21 cellular contexts compared by ENCODE assay signal in genomic region chr6:64415936-64416335, GRCh38.
A peak's percentile ranks its signal among the peaks of the same experiment; 100 is the strongest.
DNase-seq lines count a peak whose midpoint lies in the region; ATAC-seq and TF ChIP-seq lines count a peak whose summit lies in the region.
"Had no signal": no experiment of that assay in that cellular context is flagged by ENCODE, and none has a peak within 500 bp of the region (broad histone marks: within the 10 kb centered on the region; RNA-seq: fewer than 3 reads in every experiment).

No MANE protein-coding gene starts in this region.

- intact Hi-C loops in left lung (cut with DNase I): no loop called here

- H3K27ac Mint-ChIP-seq in activated CD4-positive, alpha-beta T cell treated with anti-CD3 and anti-CD28 coated beads, Interleukin-2, amount 10 ng/mL, durations not matched to agents 7 days and 5 days: no peak overlapping the region
- H3K27ac Mint-ChIP-seq: HFFc6 had no signal

- no peaks in the 10 kb centered on the region for H3K27me3 Mint-ChIP-seq in activated CD4-positive, alpha-beta T cell treated with anti-CD3 and anti-CD28 coated beads, Interleukin-2, amount 10 ng/mL, durations not matched to agents 7 days and 5 days

- H3K4me3 ChIP-seq in SK-N-MC (peak overlapping the region; percentile 21; the same call in 1 of the 2 replicates), skeletal muscle cell (ENCODE audit: low read depth, low read length) (no peak overlapping the region), left lung (no peak overlapping the region)

- POLR2A ChIA-PET in activated CD4-positive, alpha-beta T cell treated with anti-CD3 and anti-CD28 coated beads, Interleukin-2, amount 10 ng/mL, durations not matched to agents 7 days and 5 days (lab: Charles Lee): no interaction called here

- DNase-seq in SK-N-MC (ENCODE audit: low read depth, low spot score) (no peak), fibroblast of gingiva (ENCODE audit: low read depth) (peak; percentile 73), left kidney (ENCODE audit: low read depth, low spot score) (peak; percentile 3), skeletal muscle cell (ENCODE audit: low read depth) (peak; percentile 47), left lung (no peak)
- DNase-seq in activated CD4-positive, alpha-beta T cell treated with anti-CD3 and anti-CD28 coated beads, Interleukin-2, amount 10 ng/mL, durations not matched to agents 7 days and 5 days: no peak
- no peak for DNase-seq in activated CD8-positive, alpha-beta memory T cell treated with anti-CD3 and anti-CD28 coated beads, Interleukin-2, amount 50 U/mL, for 48 hours
- no peak for DNase-seq in activated CD8-positive, alpha-beta memory T cell treated with anti-CD3 and anti-CD28 coated beads for 24 hours
- DNase-seq: ACHN, AML-193, COR-L47, DMS 273 treated with DMSO at 0.1 percent for 48 hours, DND-41, H7, HFFc6, KBM-7, NCI-H1105 treated with DMSO at 0.1 percent for 48 hours, NCI-H1694 treated with DMSO at 0.1 percent for 48 hours, NCI-H524, NCI-H82, SIG-M5 had no signal

- ATAC-seq in left lung: no peak

- H3K9me3 ChIP-seq in SK-N-MC (ENCODE audit: low read depth, low read length) (no peaks in the 10 kb centered on the region), left lung (peaks cover 0 to 15% of the 10 kb centered on the region in 2 donors)

- TF ChIP-seq CTCF in left lung (IDR thresholded peaks at IDR 0.05): no peak

- no peaks in the 10 kb centered on the region for H3K36me3 ChIP-seq in SK-N-MC (ENCODE audit: insufficient read depth, low read length)
- H3K36me3 ChIP-seq in left lung: no peaks in the 10 kb centered on the region

- H3K36me3 Mint-ChIP-seq in activated CD4-positive, alpha-beta T cell treated with anti-CD3 and anti-CD28 coated beads, Interleukin-2, amount 10 ng/mL, durations not matched to agents 7 days and 5 days (ENCODE audit: low read depth): no peaks in the 10 kb centered on the region

- peak overlapping the region; percentile 35; the same call in 1 of the 2 replicates for H3K27ac ChIP-seq in SK-N-MC
- H3K27ac ChIP-seq in left lung: no peak overlapping the region

- no peak overlapping the region for H3K9ac ChIP-seq in SK-N-MC (ENCODE audit: insufficient read length)

- H3K4me1 ChIP-seq in left lung: no peaks in the 10 kb centered on the region

- H3K27me3 ChIP-seq in left lung: no peaks in the 10 kb centered on the region

- CTCF ChIA-PET in activated CD4-positive, alpha-beta T cell treated with anti-CD3 and anti-CD28 coated beads, Interleukin-2, amount 10 ng/mL, durations not matched to agents 7 days and 5 days (lab: Charles Lee): no interaction called here

- H3K9me3 Mint-ChIP-seq in activated CD4-positive, alpha-beta T cell treated with anti-CD3 and anti-CD28 coated beads, Interleukin-2, amount 10 ng/mL, durations not matched to agents 7 days and 5 days: peaks cover 14% of the 10 kb centered on the region

- no peaks in the 10 kb centered on the region for H3K4me1 Mint-ChIP-seq in activated CD4-positive, alpha-beta T cell treated with anti-CD3 and anti-CD28 coated beads, Interleukin-2, amount 10 ng/mL, durations not matched to agents 7 days and 5 days

- no peak overlapping the region for H3K4me3 Mint-ChIP-seq in activated CD4-positive, alpha-beta T cell treated with anti-CD3 and anti-CD28 coated beads, Interleukin-2, amount 10 ng/mL, durations not matched to agents 7 days and 5 days
- H3K4me3 Mint-ChIP-seq: HFFc6 had no signal

Comparison
In these comparisons a context has a peak if more than half of its experiments do, and no peak if none do; other contexts are left out.
1. DNase-seq: peak in fibroblast of gingiva (single experiment), left kidney (single experiment) and skeletal muscle cell (single experiment); none in SK-N-MC (single experiment), left lung (0 of 2), activated CD4-positive, alpha-beta T cell treated with anti-CD3 and anti-CD28 coated beads, Interleukin-2, amount 10 ng/mL, durations not matched to agents 7 days and 5 days (single experiment), activated CD8-positive, alpha-beta memory T cell treated with anti-CD3 and anti-CD28 coated beads, Interleukin-2, amount 50 U/mL, for 48 hours (single experiment) and activated CD8-positive, alpha-beta memory T cell treated with anti-CD3 and anti-CD28 coated beads for 24 hours (single experiment).